ENCODE assay signal across 19 cellular contexts in the genomic region with DNA sequence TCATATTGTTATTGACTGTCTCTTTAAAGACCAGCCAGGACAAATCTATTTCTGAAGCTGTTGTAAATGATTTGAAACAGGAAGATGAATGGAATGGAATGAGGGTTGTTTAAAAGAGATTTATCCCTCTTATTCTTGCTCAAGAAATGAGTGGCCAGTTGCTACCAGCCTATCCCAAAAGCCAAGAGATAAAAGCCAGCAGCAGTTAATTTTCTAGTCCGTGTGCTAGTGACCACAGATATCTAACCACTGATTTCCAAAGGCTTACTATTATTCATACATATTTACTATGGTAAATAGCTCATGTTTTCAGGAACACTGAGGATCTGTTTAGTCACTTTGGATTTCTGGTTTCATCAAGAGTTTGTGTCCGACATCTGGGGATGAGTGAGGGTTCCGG.
"Had no signal": no experiment of that assay in that cellular context is flagged by ENCODE, and none has a peak within 500 bp of the region (broad histone marks: within the 10 kb centered on the region; RNA-seq: fewer than 3 reads in every experiment).

No MANE protein-coding gene starts in this region.

- H3K79me2 ChIP-seq: parathyroid adenoma had no signal

- H3K4me1 ChIP-seq: parathyroid adenoma had no signal

- ATAC-seq: effector memory CD8-positive, alpha-beta T cell; left ventricle myocardium superior; naive thymus-derived CD4-positive, alpha-beta T cell; stimulated activated effector memory CD8-positive, alpha-beta T cell treated with anti-CD3 and anti-CD28 coated beads, Interleukin-12 subunit alpha, Interleukin-12 subunit beta, amount 100 ng/mL, for 72 hours; stimulated activated naive CD8-positive, alpha-beta T cell treated with anti-CD3 and anti-CD28 coated beads, Interleukin-15, Interleukin-2, amounts not matched to agents 100 U/mL and 50 U/mL, for 24 hours; upper lobe of right lung had no signal

- H3K4me3 ChIP-seq: esophagus muscularis mucosa, lung, sigmoid colon, tibial artery, upper lobe of right lung, vagina had no signal

- H2AFZ ChIP-seq: parathyroid adenoma had no signal

- H3K9me3 ChIP-seq: upper lobe of right lung, vagina had no signal

- H3K36me3 ChIP-seq: esophagus muscularis mucosa, sigmoid colon, upper lobe of right lung, vagina had no signal

- H3K9ac ChIP-seq: parathyroid adenoma had no signal

- H3K27ac ChIP-seq: epithelial cell of prostate, esophagus muscularis mucosa, parathyroid adenoma, sigmoid colon, tibial artery, upper lobe of right lung, vagina had no signal

- H3K27me3 ChIP-seq: esophagus muscularis mucosa, sigmoid colon, tibial artery, upper lobe of right lung, vagina had no signal

- DNase-seq: effector memory CD8-positive, alpha-beta T cell; foreskin melanocyte; immature natural killer cell; left ventricle myocardium superior; mesendoderm; naive thymus-derived CD4-positive, alpha-beta T cell; nephron progenitor cell; sigmoid colon; stimulated activated CD4-positive, alpha-beta T cell treated with anti-CD3 and anti-CD28 coated beads, Interleukin-4, amount 100 ng/mL, for 1 hour; stimulated activated CD8-positive, alpha-beta memory T cell treated with anti-CD3 and anti-CD28 coated beads, Interleukin-4, amount 100 ng/mL, for 48 hours; stimulated activated naive CD8-positive, alpha-beta T cell treated with anti-CD3 and anti-CD28 coated beads, Interleukin-15, Interleukin-2, amounts not matched to agents 100 U/mL and 50 U/mL, for 24 hours; tibial artery; upper lobe of right lung had no signal
